ENCODE assay signal across 29 cellular contexts in the genomic region with DNA sequence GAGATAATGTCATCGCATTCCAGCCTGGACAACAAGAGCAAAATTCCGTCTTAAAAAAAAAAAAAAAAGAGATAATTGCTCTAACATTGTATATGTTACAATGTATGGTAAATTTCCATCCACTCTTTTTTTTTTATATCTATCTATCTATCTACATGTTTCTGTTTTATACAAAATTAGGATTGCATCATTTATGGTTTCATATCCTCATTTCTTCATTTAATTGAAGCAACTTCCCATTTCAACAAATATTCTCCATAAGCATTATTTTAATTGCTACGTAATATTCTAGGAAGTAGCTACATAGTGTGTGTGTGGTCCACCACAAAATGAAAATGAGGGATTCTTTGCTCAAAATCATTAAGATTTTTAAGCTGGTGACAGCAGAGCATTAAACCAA. TPM values are rescaled to one million over a fixed set of nuclear protein-coding genes. Genes with fewer than 3 reads are reported as not detected.
"Had no signal": no experiment of that assay in that cellular context is flagged by ENCODE, and none has a peak within 500 bp of the region (broad histone marks: within the 10 kb centered on the region; RNA-seq: fewer than 3 reads in every experiment).

No MANE protein-coding gene starts in this region.

- H3K4me3 Mint-ChIP-seq: activated naive CD8-positive, alpha-beta T cell; central memory CD8-positive, alpha-beta T cell; nephron had no signal

- DNase-seq: activated CD4-positive, alpha-beta T cell treated with anti-CD3 and anti-CD28 coated beads for 4 hours; activated CD4-positive, alpha-beta T cell treated with anti-CD3 and anti-CD28 coated beads, Interleukin-2, amount 50 U/mL, for 48 hours; activated CD4-positive, CD25-positive, alpha-beta regulatory T cell; activated CD8-positive, alpha-beta memory T cell treated with anti-CD3 and anti-CD28 coated beads for 24 hours; activated effector memory CD4-positive, alpha-beta T cell treated with Interleukin-2 at 50 U/mL for 16 hours; activated naive CD4-positive, alpha-beta T cell treated with Interleukin-2 at 50 U/mL for 16 hours; dermis blood vessel endothelial cell; effector CD4-positive, alpha-beta T cell; heart right ventricle; kidney glomerular epithelial cell; right lobe of liver; stimulated activated CD4-positive, alpha-beta T cell treated with anti-CD3 and anti-CD28 coated beads, Interleukin-12 subunit alpha, Interleukin-12 subunit beta, amount 100 ng/mL, for 4 hours; stimulated activated CD4-positive, alpha-beta T cell treated with anti-CD3 and anti-CD28 coated beads, Interleukin-4, amount 100 ng/mL, for 1 hour; stimulated activated naive CD8-positive, alpha-beta T cell treated with anti-CD3 and anti-CD28 coated beads, Interleukin-15, Interleukin-2, amounts not matched to agents 100 U/mL and 50 U/mL, for 24 hours; testis; transverse colon had no signal

- H3K4me3 ChIP-seq: esophagus muscularis mucosa, heart right ventricle, lung, right lobe of liver, testis, transverse colon had no signal

- H3K36me3 Mint-ChIP-seq: activated naive CD8-positive, alpha-beta T cell had no signal

- H3K27me3 Mint-ChIP-seq: central memory CD8-positive, alpha-beta T cell had no signal

- H3K27ac Mint-ChIP-seq: activated naive CD8-positive, alpha-beta T cell had no signal

- H3K4me1 Mint-ChIP-seq: central memory CD8-positive, alpha-beta T cell had no signal

- H3K36me3 ChIP-seq: right lobe of liver, transverse colon had no signal

- H3K9me3 Mint-ChIP-seq: central memory CD8-positive, alpha-beta T cell; nephron had no signal

- H3K4me1 ChIP-seq: esophagus muscularis mucosa, foreskin keratinocyte, right lobe of liver, testis, transverse colon had no signal

- H3K9me3 ChIP-seq: esophagus muscularis mucosa, heart right ventricle, right lobe of liver, testis, transverse colon had no signal

- H3K27me3 ChIP-seq: esophagus muscularis mucosa, foreskin keratinocyte, heart right ventricle, right lobe of liver, testis, transverse colon had no signal

- H3K27ac ChIP-seq: esophagus muscularis mucosa, foreskin keratinocyte, heart right ventricle, right lobe of liver, testis, transverse colon had no signal

- ATAC-seq: stimulated activated naive CD8-positive, alpha-beta T cell treated with anti-CD3 and anti-CD28 coated beads, Interleukin-15, Interleukin-2, amounts not matched to agents 100 U/mL and 50 U/mL, for 24 hours had no signal

RNA-seq across cellular contexts. Expression of a gene that starts 44.8 kb away (rescaled TPM):
- total RNA-seq: bronchial epithelial cell, dermis blood vessel endothelial cell, esophagus muscularis mucosa, foreskin keratinocyte, heart right ventricle, left lobe of liver, mononuclear cell, osteoblast, renal cortical epithelial cell, right lobe of liver, skeletal muscle tissue, testis, urinary bladder had no signal
